ENCODE assay signal across 7 cellular contexts in genomic region chr2:223418086-223418485, GRCh38.
DNase-seq lines count a peak whose midpoint lies in the region; ATAC-seq and TF ChIP-seq lines count a peak whose summit lies in the region.
"Not testable (repeated sequence)": the region's sequence is repeated elsewhere in the genome, so short reads cannot be mapped to it uniquely, and the experiment has no call there.

No MANE protein-coding gene starts in this region.

- not testable (repeated sequence) for H4K20me1 ChIP-seq in fibroblast of lung (ENCODE audit: control insufficient read depth, extremely low read depth, insufficient read depth, low read length)

- TF ChIP-seq POLR2A in body of pancreas (IDR thresholded peaks at IDR 0.05); prostate gland (IDR thresholded peaks at IDR 0.05): not testable (repeated sequence)

- in situ Hi-C loops in Caki2 (cut with HindIII; ENCODE audit: low pct_unique_long_range_greater_than_20kb, low sequenced_read_pairs): not testable (repeated sequence)

- not testable (repeated sequence) for H3K4me1 ChIP-seq in body of pancreas; fibroblast of lung (ENCODE audit: control insufficient read depth, extremely low read depth, insufficient read depth, low read length); prostate gland (replicated peaks)

- H2AFZ ChIP-seq in fibroblast of lung (ENCODE audit: low read length): not testable (repeated sequence)

- H3K27me3 ChIP-seq in body of pancreas; fibroblast of lung (ENCODE audit: control insufficient read depth, insufficient read depth, low read length); prostate gland (replicated peaks; ENCODE audit: insufficient read depth): not testable (repeated sequence)

- not testable (repeated sequence) for H3K4me2 ChIP-seq in fibroblast of lung (ENCODE audit: extremely low read depth, insufficient read depth, low read length)

- WGBS in body of pancreas, 2 donors: 43 to 47% methylated on average over 6 of the region's 6 CpGs
- WGBS in prostate gland: 18% methylated on average over 6 of the region's 6 CpGs

- peak; percentile 69 for ATAC-seq in body of pancreas

- not testable (repeated sequence) for TF ChIP-seq CTCF in body of pancreas (IDR thresholded peaks at IDR 0.05); fibroblast of lung (conservative IDR thresholded peaks at IDR 0.05 in 1 of 2, IDR thresholded peaks at IDR 0.05 in 1 of 2; ENCODE audit: low read depth in 1 of 2, low read length in 2 of 2); prostate gland (IDR thresholded peaks at IDR 0.05)

- not testable (repeated sequence) for H3K4me3 ChIP-seq in SK-N-MC; body of pancreas; fibroblast of lung (replicated peaks in 1 of 4; ENCODE audit: control extremely low read depth in 1 of 4, insufficient read depth in 1 of 4, low read depth in 3 of 4, low read length in 4 of 4); prostate gland

- not testable (repeated sequence) for H3K9ac ChIP-seq in SK-N-MC (ENCODE audit: insufficient read length); fibroblast of lung (ENCODE audit: insufficient read depth, low read length)

- intact Hi-C loops in body of pancreas (cut with DNase I); prostate gland (cut with DNase I): not testable (repeated sequence)

- DNase-seq in Caki2 (ENCODE audit: low read depth) (peak; percentile 42), M059J (ENCODE audit: low read depth) (peak; percentile 72), body of pancreas (peak; percentile 42 to 69 (median 52)), fibroblast of lung (ENCODE audit: low read depth in 2 of 2) (peak; percentile 14 to 85), kidney glomerular epithelial cell (lab: John Stamatoyannopoulos, UW) (peak; percentile 17), prostate gland (ENCODE audit: low spot score) (peak; percentile 42)
- not testable (repeated sequence) for DNase-seq in SK-N-MC (ENCODE audit: low read depth, low spot score)

- H3K9me3 ChIP-seq in SK-N-MC (ENCODE audit: low read depth, low read length); body of pancreas; fibroblast of lung (ENCODE audit: control insufficient read depth, insufficient read depth, low read depth, low read length); prostate gland: not testable (repeated sequence)

- H3K79me2 ChIP-seq in fibroblast of lung (ENCODE audit: control insufficient read depth, insufficient read depth, low read length): not testable (repeated sequence)

- not testable (repeated sequence) for H3K36me3 ChIP-seq in SK-N-MC (ENCODE audit: insufficient read depth, low read length); body of pancreas (replicated peaks in 1 of 2; ENCODE audit: insufficient read depth in 1 of 2, low read depth in 2 of 2); fibroblast of lung (ENCODE audit: control insufficient read depth, insufficient read depth, low read length); prostate gland

- peak overlapping the region; percentile 84 for H3K27ac ChIP-seq in SK-N-MC
- peak overlapping the region in 3 of 4 donors; percentile 42 to 58 (median 54) for H3K27ac ChIP-seq in body of pancreas
- not testable (repeated sequence) for H3K27ac ChIP-seq in fibroblast of lung (ENCODE audit: insufficient read depth, low read length); prostate gland
